In genomic region chr4:122732329-122733026, GRCh38 we compare ENCODE assay signal across 8 cellular contexts.
A peak's percentile ranks its signal among the peaks of the same experiment; 100 is the strongest.
DNase-seq lines count a peak whose midpoint lies in the region; ATAC-seq and FAIRE-seq lines count a peak whose summit lies in the region.

Gene BBS12 (plus strand): TSS chr4:122732704. CDS start chr4:122741893, 9,189 bp downstream.

- DNase-seq in AML-193 (lab: John Stamatoyannopoulos, UW) (peak; percentile 94 to 96), NCI-H446 (lab: John Stamatoyannopoulos, UW) (peak; percentile 98 to 99), cerebellar nuclear complex (lab: John Stamatoyannopoulos, UW) (peak; percentile 90 to 96)
- peak; percentile 98 to 99 for DNase-seq in stimulated activated CD4-positive, alpha-beta T cell treated with anti-CD3 and anti-CD28 coated beads, Interleukin-12 subunit alpha, Interleukin-12 subunit beta, amount 100 ng/mL, for 24 hours (ENCODE audit: low read depth in 2 of 2)

- ATAC-seq in GM19043 (IDR thresholded peaks at IDR 0.05; ENCODE audit: low read depth, unreplicated experiment), result peak; percentile 100
- ATAC-seq in HG03378 (IDR thresholded peaks at IDR 0.05; ENCODE audit: unreplicated experiment), result peak; percentile 100
- ATAC-seq in activated CD4-positive, CD25-positive, alpha-beta regulatory T cell treated with anti-CD3 and anti-CD28 coated beads, Interleukin-2, amount 50 U/mL, for 24 hours, result peak; percentile 99 to 100

- FAIRE-seq in islet of Langerhans (lab: Jason Lieb, UNC), result peak; percentile 93

Comparison
In these comparisons a context has a peak if more than half of its experiments do, and no peak if none do; other contexts are left out.
1. Peak in every context shown above with its lines: DNase-seq and ATAC-seq.